11 cellular contexts compared by ENCODE assay signal in the genomic region with DNA sequence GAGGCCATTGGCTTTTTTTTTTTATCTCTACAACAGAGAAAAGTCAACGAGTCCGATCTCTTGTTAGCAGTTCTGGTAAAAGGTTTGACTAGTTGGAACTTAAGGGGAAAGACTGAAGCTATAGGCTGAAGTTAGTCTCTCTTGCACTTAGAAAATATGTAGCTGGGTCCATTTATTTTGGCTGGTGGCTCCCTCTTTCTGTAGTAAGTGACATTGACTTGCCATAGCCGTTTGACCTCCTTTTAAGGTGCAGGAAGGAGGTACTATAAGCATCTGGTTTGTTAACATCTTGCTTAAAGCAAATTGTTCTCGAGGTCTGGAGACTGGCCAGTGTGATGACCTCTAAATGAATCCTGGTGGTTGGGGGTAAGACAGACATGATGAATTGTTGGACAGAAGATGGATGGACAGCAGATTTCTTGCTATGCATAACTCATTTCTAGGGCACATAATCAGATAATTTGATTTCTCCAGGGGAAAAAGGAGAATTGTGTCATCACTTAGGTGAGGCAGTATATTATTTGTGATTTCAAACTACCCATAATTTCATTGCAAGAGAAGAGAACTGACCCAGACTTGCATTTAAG.
DNase-seq lines count a peak whose midpoint lies in the region; ATAC-seq and TF ChIP-seq lines count a peak whose summit lies in the region.
"Had no signal": no experiment of that assay in that cellular context is flagged by ENCODE, and none has a peak within 500 bp of the region (broad histone marks: within the 10 kb centered on the region; RNA-seq: fewer than 3 reads in every experiment).

No MANE protein-coding gene starts in this region.

- H3K4me3 Mint-ChIP-seq in stimulated activated effector memory CD8-positive, alpha-beta T cell treated with anti-CD3 and anti-CD28 coated beads, Interleukin-12 subunit alpha, Interleukin-12 subunit beta, amount 100 ng/mL, for 72 hours = peak overlapping the region; percentile 64
- H3K4me3 Mint-ChIP-seq: activated B cell treated with CpG ODN at 0.5 μM for 24 hours, nephron progenitor cell had no signal

- H3K4me1 Mint-ChIP-seq in stimulated activated effector memory CD8-positive, alpha-beta T cell treated with anti-CD3 and anti-CD28 coated beads, Interleukin-12 subunit alpha, Interleukin-12 subunit beta, amount 100 ng/mL, for 72 hours = peaks cover 72% of the 10 kb centered on the region
- H3K4me1 Mint-ChIP-seq: activated B cell treated with CpG ODN at 0.5 μM for 24 hours had no signal

- no peak overlapping the region for H3K4me3 ChIP-seq in choroid plexus epithelial cell (ENCODE audit: low read depth, low read length)
- H3K4me3 ChIP-seq: BLaER1 treated with 17β-estradiol and CSF1 and Interleukin-3, amounts not matched to agents 10 nM and 100 nM had no signal

- peaks cover 78% of the 10 kb centered on the region for H3K36me3 Mint-ChIP-seq in stimulated activated effector memory CD8-positive, alpha-beta T cell treated with anti-CD3 and anti-CD28 coated beads, Interleukin-12 subunit alpha, Interleukin-12 subunit beta, amount 100 ng/mL, for 72 hours

- TF ChIP-seq CTCF in LNCAP (IDR thresholded peaks at IDR 0.05) (peak; percentile 16; the same call in 1 of the 2 replicates), choroid plexus epithelial cell (conservative IDR thresholded peaks at IDR 0.05; ENCODE audit: low read depth, low read length) (no peak)

- peak; percentile 6 for DNase-seq in SIG-M5 treated with dmso at 0.1 percent for 504 hours (lab: John Stamatoyannopoulos, UW; ENCODE audit: unreplicated experiment)
- DNase-seq in SIG-M5 (lab: John Stamatoyannopoulos, UW) = no peak
- DNase-seq in choroid plexus epithelial cell (ENCODE audit: low read depth) = peak; percentile 12
- no peak for DNase-seq in stimulated activated effector memory CD8-positive, alpha-beta T cell treated with anti-CD3 and anti-CD28 coated beads, Interleukin-12 subunit alpha, Interleukin-12 subunit beta, amount 100 ng/mL, for 72 hours (ENCODE audit: low spot score in 2 of 2)
- DNase-seq in foreskin melanocyte = no peak
- DNase-seq: activated B cell treated with CpG ODN at 0.5 μM for 24 hours, nephron progenitor cell had no signal

- H3K27ac Mint-ChIP-seq in stimulated activated effector memory CD8-positive, alpha-beta T cell treated with anti-CD3 and anti-CD28 coated beads, Interleukin-12 subunit alpha, Interleukin-12 subunit beta, amount 100 ng/mL, for 72 hours = peak overlapping the region; percentile 86
- H3K27ac Mint-ChIP-seq: activated B cell treated with CpG ODN at 0.5 μM for 24 hours had no signal

- ATAC-seq in stimulated activated effector memory CD8-positive, alpha-beta T cell treated with anti-CD3 and anti-CD28 coated beads, Interleukin-12 subunit alpha, Interleukin-12 subunit beta, amount 100 ng/mL, for 72 hours = peak; percentile 52
- ATAC-seq in HG02840 (IDR thresholded peaks at IDR 0.05; ENCODE audit: low FRiP score, unreplicated experiment) = no peak
- ATAC-seq in HG03108 (IDR thresholded peaks at IDR 0.05; ENCODE audit: unreplicated experiment) = no peak

- H3K9me3 Mint-ChIP-seq in stimulated activated effector memory CD8-positive, alpha-beta T cell treated with anti-CD3 and anti-CD28 coated beads, Interleukin-12 subunit alpha, Interleukin-12 subunit beta, amount 100 ng/mL, for 72 hours = no peaks in the 10 kb centered on the region
- H3K9me3 Mint-ChIP-seq: activated B cell treated with CpG ODN at 0.5 μM for 24 hours, nephron progenitor cell had no signal

Comparison
In these comparisons a context has a peak if more than half of its experiments do, and no peak if none do; other contexts are left out.
1. DNase-seq: peak in SIG-M5 treated with dmso at 0.1 percent for 504 hours (single experiment) and choroid plexus epithelial cell (single experiment); none in SIG-M5 (single experiment), stimulated activated effector memory CD8-positive, alpha-beta T cell treated with anti-CD3 and anti-CD28 coated beads, Interleukin-12 subunit alpha, Interleukin-12 subunit beta, amount 100 ng/mL, for 72 hours (0 of 2) and foreskin melanocyte (single experiment).